In the genomic region with DNA sequence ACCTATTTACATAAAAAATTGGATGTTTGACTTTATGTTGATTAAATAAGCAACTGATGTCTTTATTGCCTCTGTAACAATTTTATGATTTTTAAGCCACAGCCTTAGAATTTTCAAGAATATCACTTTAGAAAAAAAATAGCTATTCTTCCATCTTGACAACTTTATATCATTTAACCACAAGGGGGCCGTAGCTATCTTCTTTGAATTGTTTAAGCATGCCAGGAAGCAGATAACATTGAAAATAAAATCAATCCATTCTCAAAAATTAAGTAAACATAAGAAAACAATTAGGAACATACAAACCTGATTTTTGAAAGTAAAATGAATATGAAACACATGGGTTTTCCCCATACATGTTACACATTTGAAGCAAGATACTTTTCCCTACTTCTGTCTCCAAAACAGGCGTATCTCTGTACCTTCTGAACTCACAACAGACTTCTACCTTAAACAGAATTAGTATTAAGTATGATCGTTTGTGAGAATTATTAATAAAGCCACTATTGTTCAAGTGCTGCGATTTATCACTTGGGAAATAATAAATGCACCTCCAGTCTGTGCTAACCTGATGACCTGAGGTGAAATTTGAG, we compare ENCODE assay signal across 9 cellular contexts.
DNase-seq lines count a peak whose midpoint lies in the region; ATAC-seq, FAIRE-seq and TF ChIP-seq lines count a peak whose summit lies in the region.
"Had no signal": no experiment of that assay in that cellular context is flagged by ENCODE, and none has a peak within 500 bp of the region (broad histone marks: within the 10 kb centered on the region; RNA-seq: fewer than 3 reads in every experiment).

No MANE protein-coding gene starts in this region.

- H3K36me3 ChIP-seq in OCI-LY7 (ENCODE audit: insufficient read depth, low read length): no peaks in the 10 kb centered on the region
- no peaks in the 10 kb centered on the region for H3K36me3 ChIP-seq in endothelial cell of umbilical vein (ENCODE audit: control insufficient read depth in 2 of 2, extremely low read depth in 1 of 2, insufficient read depth in 2 of 2, low read length in 2 of 2)

- DNase-seq in DMS153 treated with DMSO at 0.1 percent for 48 hours (lab: John Stamatoyannopoulos, UW; ENCODE audit: unreplicated experiment): peak; percentile 67
- DNase-seq in Jurkat, Clone E6-1 (ENCODE audit: low read depth, low spot score): peak; percentile 31
- DNase-seq in OCI-LY7 (ENCODE audit: low spot score): peak; percentile 33
- DNase-seq in endothelial cell of umbilical vein (ENCODE audit: low read depth, low spot score): peak; percentile 61
- peak; percentile 62 for DNase-seq in putamen (ENCODE audit: low spot score)
- no peak for DNase-seq in activated CD4-positive, CD25-positive, alpha-beta regulatory T cell treated with anti-CD3 and anti-CD28 coated beads, Interleukin-2, amount 50 U/mL, for 72 hours
- no peak for DNase-seq in activated CD4-positive, alpha-beta T cell treated with anti-CD3 and anti-CD28 coated beads for 4 hours
- DNase-seq: naive B cell had no signal

- no peak for ATAC-seq in GM21737 (IDR thresholded peaks at IDR 0.05; ENCODE audit: unreplicated experiment)

- H3K9me3 ChIP-seq in OCI-LY7 (ENCODE audit: low read length) (no peaks in the 10 kb centered on the region), endothelial cell of umbilical vein (replicated peaks; ENCODE audit: control insufficient read depth, insufficient read depth, low read length) (no peaks in the 10 kb centered on the region)

- no peaks in the 10 kb centered on the region for H3K27me3 ChIP-seq in endothelial cell of umbilical vein (ENCODE audit: control insufficient read depth in 2 of 2, insufficient read depth in 2 of 2, low read length in 2 of 2)

- H2AFZ ChIP-seq in OCI-LY7 (ENCODE audit: low read length) (no peak overlapping the region), endothelial cell of umbilical vein (ENCODE audit: low read depth, low read length) (no peak overlapping the region)

- H3K9me1 ChIP-seq in endothelial cell of umbilical vein (replicated peaks; ENCODE audit: control insufficient read depth, extremely low read depth, insufficient read depth, low read length): no peaks in the 10 kb centered on the region

- H3K4me3 ChIP-seq in Jurkat, Clone E6-1 (ENCODE audit: low read length): no peak overlapping the region
- no peak overlapping the region for H3K4me3 ChIP-seq in OCI-LY7 (ENCODE audit: low read depth, low read length, poor library complexity, severe bottlenecking)
- no peak overlapping the region for H3K4me3 ChIP-seq in endothelial cell of umbilical vein (replicated peaks in 1 of 3; ENCODE audit: insufficient read depth in 1 of 3, low read depth in 1 of 3, low read length in 3 of 3)

- TF ChIP-seq CTCF in OCI-LY7 (conservative IDR thresholded peaks at IDR 0.05; ENCODE audit: low read length): peak; percentile 84
- peak; percentile 20 to 27 for TF ChIP-seq CTCF in endothelial cell of umbilical vein (IDR thresholded peaks at IDR 0.05; ENCODE audit: extremely low read depth in 1 of 2, insufficient read depth in 1 of 2, low read depth in 1 of 2, low read length in 2 of 2)

- POLR2A ChIA-PET in OCI-LY7 (lab: Charles Lee): no interaction called here
- POLR2A ChIA-PET in endothelial cell of umbilical vein (lab: Charles Lee): no interaction called here

- peak; percentile 4 for FAIRE-seq in endothelial cell of umbilical vein (lab: Jason Lieb, UNC)

- CTCF ChIA-PET in OCI-LY7 (lab: Charles Lee; ENCODE audit: unreplicated experiment) (no interaction called here), endothelial cell of umbilical vein (lab: Charles Lee) (interaction anchor here (0.6 to 1.7 kb wide), 89 partner anchors 8 to 779 kb away, joined by 3 to 80 read pairs (median 4); no protein-coding TSS in a partner anchor)

- H3K9ac ChIP-seq in endothelial cell of umbilical vein (replicated peaks; ENCODE audit: extremely low read depth, insufficient read depth, low read length): no peak overlapping the region

- H3K27ac ChIP-seq in OCI-LY7 (ENCODE audit: low read depth, low read length, poor library complexity, severe bottlenecking): no peak overlapping the region
- H3K27ac ChIP-seq in endothelial cell of umbilical vein (ENCODE audit: insufficient read depth, low read depth, low read length): no peak overlapping the region

- H4K20me1 ChIP-seq in OCI-LY7 (ENCODE audit: insufficient read depth, low read length) (no peaks in the 10 kb centered on the region), endothelial cell of umbilical vein (replicated peaks; ENCODE audit: control insufficient read depth, extremely low read depth, insufficient read depth, low read length) (no peaks in the 10 kb centered on the region)

- intact Hi-C loops in OCI-LY7 (cut with micrococcal nuclease; ENCODE audit: unreplicated experiment): loop anchor here (5.0 to 10.0 kb wide), 2 partner anchors 340 to 493 kb away; no protein-coding TSS in a partner anchor
- intact Hi-C loops in endothelial cell of umbilical vein (cut with micrococcal nuclease): loop anchor here (1.0 to 5.0 kb wide), 8 partner anchors 190 to 752 kb away; a partner anchor contains a TSS

- no TSS peak for BruUV-seq in OCI-LY7 (replicated peaks; lab: Mats Ljungman, UMichigan)
- BruUV-seq in endothelial cell of umbilical vein (replicated peaks; lab: Mats Ljungman, UMichigan): no TSS peak

- no peak for TF ChIP-seq POLR2A in endothelial cell of umbilical vein (IDR thresholded peaks at IDR 0.05; ENCODE audit: low read depth, low read length)

- H3K4me2 ChIP-seq in OCI-LY7 (ENCODE audit: low read length): no peak overlapping the region
- H3K4me2 ChIP-seq in endothelial cell of umbilical vein (ENCODE audit: insufficient read depth, low read length): no peak overlapping the region

- no peaks in the 10 kb centered on the region for H3K79me2 ChIP-seq in OCI-LY7 (ENCODE audit: insufficient read depth, low read depth, low read length)
- H3K79me2 ChIP-seq in endothelial cell of umbilical vein (ENCODE audit: control insufficient read depth, insufficient read depth, low read length): no peaks in the 10 kb centered on the region

- dilution Hi-C loops in endothelial cell of umbilical vein (cut with MboI; ENCODE audit: extremely low pct_ligation_motif_present, low sequenced_read_pairs): no loop called here

- H3K9me2 ChIP-seq in OCI-LY7 (ENCODE audit: insufficient read depth, low read length): no peaks in the 10 kb centered on the region

- H3K4me1 ChIP-seq in OCI-LY7 (ENCODE audit: insufficient read depth, low read length, poor library complexity, severe bottlenecking) (no peaks in the 10 kb centered on the region), endothelial cell of umbilical vein (ENCODE audit: control insufficient read depth, extremely low read depth, insufficient read depth, low read length) (peaks cover 12% of the 10 kb centered on the region)

TF ChIP-seq in endothelial cell of umbilical vein, 7 proteins besides CTCF, POLR2A, EP300 and RAD21:
- TF ChIP-seq, protein P1, sequence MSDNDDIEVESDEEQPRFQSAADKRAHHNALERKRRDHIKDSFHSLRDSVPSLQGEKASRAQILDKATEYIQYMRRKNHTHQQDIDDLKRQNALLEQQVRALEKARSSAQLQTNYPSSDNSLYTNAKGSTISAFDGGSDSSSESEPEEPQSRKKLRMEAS (IDR thresholded peaks at IDR 0.05; ENCODE audit: insufficient read depth, insufficient read length): no peak
- no peak for TF ChIP-seq GATA2 (IDR thresholded peaks at IDR 0.05; ENCODE audit: insufficient read depth, insufficient read length, low read depth, low read length)
- no peak for TF ChIP-seq POLR2AphosphoS5 (IDR thresholded peaks at IDR 0.05; ENCODE audit: insufficient read depth, low read depth, low read length)
- TF ChIP-seq EZH2 (IDR thresholded peaks at IDR 0.05; ENCODE audit: borderline replicate concordance, low read depth, low read length, severe bottlenecking): no peak
- TF ChIP-seq MYC (IDR thresholded peaks at IDR 0.05; ENCODE audit: low read depth, low read length): no peak

Comparison
In these comparisons a context has a peak if more than half of its experiments do, and no peak if none do; other contexts are left out.
1. DNase-seq: peak in DMS153 treated with DMSO at 0.1 percent for 48 hours (single experiment), Jurkat, Clone E6-1 (single experiment), OCI-LY7 (single experiment), endothelial cell of umbilical vein (single experiment) and putamen (single experiment); none in activated CD4-positive, CD25-positive, alpha-beta regulatory T cell treated with anti-CD3 and anti-CD28 coated beads, Interleukin-2, amount 50 U/mL, for 72 hours (single experiment) and activated CD4-positive, alpha-beta T cell treated with anti-CD3 and anti-CD28 coated beads for 4 hours (0 of 2).